In the genomic region with DNA sequence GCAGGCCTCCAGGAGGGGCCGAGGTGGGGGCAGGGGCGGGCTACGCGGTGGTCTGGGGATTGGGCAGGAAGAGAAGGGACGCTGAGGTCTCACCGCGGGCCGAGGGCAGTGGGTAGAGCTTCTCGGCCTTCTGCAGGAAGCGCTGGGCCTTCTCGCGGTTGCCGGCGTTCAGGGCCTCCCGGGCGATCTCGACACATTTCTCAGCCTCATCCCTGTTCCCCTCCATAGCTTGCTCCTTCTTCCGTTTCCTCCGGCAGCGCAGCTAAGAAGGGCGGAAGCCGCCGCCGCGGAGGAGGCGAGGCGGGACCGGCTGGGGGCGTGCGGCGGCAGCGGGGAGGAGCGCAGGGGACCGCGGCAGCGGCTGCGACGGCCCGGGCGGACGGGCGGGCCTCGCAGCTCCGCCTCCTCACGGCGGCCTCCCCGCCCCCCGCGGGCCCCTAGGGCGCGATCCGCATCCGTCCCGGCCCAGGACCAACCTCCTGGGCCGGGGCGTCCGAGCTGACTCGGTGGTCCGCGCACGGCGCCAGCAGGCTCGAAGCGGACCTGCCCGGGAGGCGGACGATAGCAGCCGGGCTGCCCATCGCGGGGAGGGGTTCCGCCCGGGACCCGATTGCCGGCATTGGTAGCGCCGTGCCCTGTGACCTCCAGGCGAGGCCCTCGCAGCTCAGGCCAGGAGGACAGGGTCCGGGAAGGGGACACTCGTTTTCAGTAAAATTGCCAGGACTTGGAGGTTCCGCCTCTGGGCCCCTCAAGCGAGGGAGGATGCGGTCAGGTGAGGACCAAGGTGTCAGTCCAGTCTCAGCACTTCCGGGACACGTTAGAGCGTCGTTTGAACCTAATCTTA, we compare ENCODE assay signal across 8 cellular contexts. TPM values are rescaled to one million over a fixed set of nuclear protein-coding genes. Genes with fewer than 3 reads are reported as not detected.
A peak's percentile ranks its signal among the peaks of the same experiment; 100 is the strongest.
DNase-seq lines count a peak whose midpoint lies in the region; ATAC-seq and TF ChIP-seq lines count a peak whose summit lies in the region.

A gene (minus strand): TSS at position 273 of the 844 bp plus-strand sequence. CDS start 47 bp downstream, at position 226.

- peaks cover 48% of the 10 kb centered on the region for H3K4me1 Mint-ChIP-seq in activated CD4-positive, alpha-beta memory T cell treated with anti-CD3 and anti-CD28 coated beads, Interleukin-2, amount 10 ng/mL, durations not matched to agents 7 days and 5 days

- peak; percentile 44 for DNase-seq in AG09319 (ENCODE audit: extremely low read depth, low read depth)
- peak; percentile 77 for DNase-seq in NCI-H69 (lab: John Stamatoyannopoulos, UW)
- peak; percentile 84 for DNase-seq in activated CD4-positive, alpha-beta memory T cell treated with anti-CD3 and anti-CD28 coated beads, Interleukin-2, amount 10 ng/mL, durations not matched to agents 7 days and 5 days
- peak; percentile 79 for DNase-seq in lung (ENCODE audit: low spot score)
- peak; percentile 60 to 67 (median 67) for DNase-seq in stimulated activated CD4-positive, alpha-beta T cell treated with anti-CD3 and anti-CD28 coated beads, TNF-alpha, amount 100 ng/mL, for 4 hours (ENCODE audit: low read depth in 3 of 3)

- peaks cover 47% of the 10 kb centered on the region for H3K36me3 Mint-ChIP-seq in activated CD4-positive, alpha-beta memory T cell treated with anti-CD3 and anti-CD28 coated beads, Interleukin-2, amount 10 ng/mL, durations not matched to agents 7 days and 5 days (ENCODE audit: low read depth)

- WGBS in ectodermal cell, 2 experiments, result 1% methylated on average over 87 of the region's 87 CpGs
- 1 to 3% methylated on average over 59 to 87 of the region's 87 CpGs for WGBS in lung, 2 donors

- H3K4me1 ChIP-seq in ectodermal cell (ENCODE audit: control insufficient read depth, insufficient read depth, low read length), result peaks cover 11% of the 10 kb centered on the region
- H3K4me1 ChIP-seq in lung (ENCODE audit: control insufficient read depth in 2 of 2, insufficient read depth in 2 of 2, low read length in 2 of 2), result peaks cover 3 to 17% of the 10 kb centered on the region in 2 donors

- ATAC-seq in GM18907 (IDR thresholded peaks at IDR 0.05; ENCODE audit: unreplicated experiment), result peak; percentile 43
- peak; percentile 41 for ATAC-seq in HG03139 (IDR thresholded peaks at IDR 0.05; ENCODE audit: unreplicated experiment)
- peak; percentile 78 for ATAC-seq in lung (ENCODE audit: insufficient read depth, low FRiP score)

- no peaks in the 10 kb centered on the region for H3K9me3 ChIP-seq in ectodermal cell (ENCODE audit: control insufficient read depth, low read length)
- no peaks in the 10 kb centered on the region for H3K9me3 ChIP-seq in lung (ENCODE audit: control insufficient read depth in 2 of 2, insufficient read depth in 1 of 2, low read length in 1 of 2)

- H3K27me3 Mint-ChIP-seq in activated CD4-positive, alpha-beta memory T cell treated with anti-CD3 and anti-CD28 coated beads, Interleukin-2, amount 10 ng/mL, durations not matched to agents 7 days and 5 days, result no peaks in the 10 kb centered on the region

- TF ChIP-seq CTCF in AG09319 (IDR thresholded peaks at IDR 0.05; ENCODE audit: low read depth, low read length), result no peak
- TF ChIP-seq CTCF in lung (IDR thresholded peaks at IDR 0.05; ENCODE audit: control extremely low read depth, extremely low read depth), result no peak

- H3K4me3 Mint-ChIP-seq in activated CD4-positive, alpha-beta memory T cell treated with anti-CD3 and anti-CD28 coated beads, Interleukin-2, amount 10 ng/mL, durations not matched to agents 7 days and 5 days, result peak within 1 kb of the TSS; percentile 99

- CTCF ChIA-PET in activated CD4-positive, alpha-beta memory T cell treated with anti-CD3 and anti-CD28 coated beads, Interleukin-2, amount 10 ng/mL, durations not matched to agents 7 days and 5 days (lab: Charles Lee), result interaction anchor here (1.4 to 2.5 kb wide), 10 partner anchors 9 to 383 kb away, joined by 3 to 17 read pairs (median 7); a partner anchor contains a TSS

- peak within 1 kb of the TSS; percentile 95 for H3K27ac Mint-ChIP-seq in activated CD4-positive, alpha-beta memory T cell treated with anti-CD3 and anti-CD28 coated beads, Interleukin-2, amount 10 ng/mL, durations not matched to agents 7 days and 5 days

- POLR2A ChIA-PET in activated CD4-positive, alpha-beta memory T cell treated with anti-CD3 and anti-CD28 coated beads, Interleukin-2, amount 10 ng/mL, durations not matched to agents 7 days and 5 days (lab: Charles Lee), result interaction anchor here (0.7 to 7.0 kb wide), 23 partner anchors 11 to 858 kb away, joined by 3 to 105 read pairs (median 6); a partner anchor contains a TSS

- H3K27ac ChIP-seq in ectodermal cell (ENCODE audit: insufficient read depth, low read depth, low read length, poor library complexity, severe bottlenecking) (peak within 1 kb of the TSS; percentile 91), lung (ENCODE audit: low read depth in 1 of 2, low read length in 1 of 2) (peak within 1 kb of the TSS; percentile 88 to 95)

- H3K4me3 ChIP-seq in ectodermal cell (ENCODE audit: insufficient read depth, low read depth, low read length) (peak within 1 kb of the TSS; percentile 79), lung (peak within 1 kb of the TSS; percentile 81)

- no peaks in the 10 kb centered on the region for H3K9me3 Mint-ChIP-seq in activated CD4-positive, alpha-beta memory T cell treated with anti-CD3 and anti-CD28 coated beads, Interleukin-2, amount 10 ng/mL, durations not matched to agents 7 days and 5 days

- H3K27me3 ChIP-seq in ectodermal cell (ENCODE audit: control insufficient read depth, insufficient read depth, low read length, poor library complexity, severe bottlenecking), result no peaks in the 10 kb centered on the region
- H3K27me3 ChIP-seq in lung (ENCODE audit: control insufficient read depth, insufficient read depth), result no peaks in the 10 kb centered on the region

- H3K36me3 ChIP-seq in ectodermal cell (ENCODE audit: control insufficient read depth, insufficient read depth, low read length) (peaks cover 4% of the 10 kb centered on the region), lung (ENCODE audit: control insufficient read depth in 2 of 2, insufficient read depth in 2 of 2, low read length in 2 of 2) (no peaks in the 10 kb centered on the region)

RNA-seq across cellular contexts. Expression of the gene that starts here (rescaled TPM):
- total RNA-seq in activated CD4-positive, alpha-beta memory T cell treated with anti-CD3 and anti-CD28 coated beads, Interleukin-2, amount 10 ng/mL, durations not matched to agents 7 days and 5 days, result 10 to 100 TPM; 53.7 to 55.4 TPM
- 25.8 TPM for polyA plus RNA-seq in ectodermal cell (2013, experiment 1 of 4)
- 26.1 TPM for polyA plus RNA-seq in ectodermal cell (2013, experiment 2 of 4)
- 21.2 TPM for polyA plus RNA-seq in ectodermal cell (2013, experiment 3 of 4)
- polyA plus RNA-seq in ectodermal cell (2013, experiment 4 of 4), result 25.7 TPM
- total RNA-seq in lung, result 10 to 100 TPM; 42.5 to 90.8 TPM
- polyA plus RNA-seq in lung, result 10 to 100 TPM; 15.3 to 24.1 TPM

Comparison
In these comparisons a context has a peak if more than half of its experiments do, and no peak if none do; other contexts are left out.
1. Peak in every context shown above with its lines: DNase-seq, ATAC-seq, H3K4me3 ChIP-seq and H3K27ac ChIP-seq.